Comparison of ENCODE assay signal across 26 cellular contexts in genomic region chr16:86314402-86315025, GRCh38.
"Had no signal": no experiment of that assay in that cellular context is flagged by ENCODE, and none has a peak within 500 bp of the region (broad histone marks: within the 10 kb centered on the region; RNA-seq: fewer than 3 reads in every experiment).

No MANE protein-coding gene starts in this region.

- DNase-seq: activated CD4-positive, alpha-beta memory T cell treated with anti-CD3 and anti-CD28 coated beads, Interleukin-2, amount 10 ng/mL, durations not matched to agents 7 days and 5 days; activated CD4-positive, alpha-beta T cell treated with anti-CD3 and anti-CD28 coated beads for 36 hours; activated CD4-positive, alpha-beta T cell treated with anti-CD3 and anti-CD28 coated beads, Interleukin-2, amount 50 U/mL, for 1 hour; activated naive CD4-positive, alpha-beta T cell; activated T-cell treated with anti-CD3 and anti-CD28 coated beads for 4 hours; activated T-cell treated with anti-CD3 and anti-CD28 coated beads, Interleukin-2, amount 50 U/mL, for 48 hours; caudate nucleus; NCI-H1092 treated with DMSO at 0.1 percent for 48 hours; NCI-H1417 treated with DMSO at 0.1 percent for 48 hours; NCI-H1694; NCI-H2029; NCI-H2107; NCI-H345; NCI-H510A; NCI-H526 treated with DMSO at 0.1 percent for 48 hours; NK-92 treated with Interleukin-12 subunit alpha and Interleukin-12 subunit beta, amount 100 ng/mL, for 24 hours; SHP77 treated with DMSO at 0.1 percent for 48 hours; T-cell; T-helper 2 cell; T1000; WERI-Rb-1 had no signal

- H3K4me1 Mint-ChIP-seq: activated CD4-positive, alpha-beta memory T cell treated with anti-CD3 and anti-CD28 coated beads, Interleukin-2, amount 10 ng/mL, durations not matched to agents 7 days and 5 days; activated CD4-positive, alpha-beta T cell treated with anti-CD3 and anti-CD28 coated beads for 36 hours; activated naive CD4-positive, alpha-beta T cell treated with anti-CD3 and anti-CD28 coated beads, Interleukin-2, amount 50 U/mL, for 24 hours; T-cell had no signal

- H3K27me3 Mint-ChIP-seq: activated CD4-positive, alpha-beta memory T cell treated with anti-CD3 and anti-CD28 coated beads, Interleukin-2, amount 10 ng/mL, durations not matched to agents 7 days and 5 days had no signal

- H3K4me2 ChIP-seq: KMS-11 had no signal

- H3K4me3 Mint-ChIP-seq: activated CD4-positive, alpha-beta memory T cell treated with anti-CD3 and anti-CD28 coated beads, Interleukin-2, amount 10 ng/mL, durations not matched to agents 7 days and 5 days; activated CD4-positive, alpha-beta T cell treated with anti-CD3 and anti-CD28 coated beads for 36 hours; activated naive CD4-positive, alpha-beta T cell treated with anti-CD3 and anti-CD28 coated beads, Interleukin-2, amount 50 U/mL, for 24 hours; T-cell had no signal

- H3K4me3 ChIP-seq: breast epithelium had no signal

- H3K9me3 Mint-ChIP-seq: activated CD4-positive, alpha-beta memory T cell treated with anti-CD3 and anti-CD28 coated beads, Interleukin-2, amount 10 ng/mL, durations not matched to agents 7 days and 5 days; activated naive CD4-positive, alpha-beta T cell treated with anti-CD3 and anti-CD28 coated beads, Interleukin-2, amount 50 U/mL, for 24 hours; activated T-helper 2 cell treated with anti-CD3 and anti-CD28 coated beads, Interferon-gamma antibody, Interleukin-2, Interleukin-4, amounts not matched to agents 10 μg/mL and 5 μg/mL and 100 μg/mL, durations not matched to agents 14 hours and 24 hours and 36 hours; T-cell had no signal

- H3K36me3 ChIP-seq: breast epithelium, WERI-Rb-1 had no signal

- H3K27ac ChIP-seq: breast epithelium, KMS-11, WERI-Rb-1 had no signal

- ATAC-seq: activated CD4-positive, alpha-beta T cell treated with anti-CD3 and anti-CD28 coated beads for 36 hours; T-cell had no signal

- H3K36me3 Mint-ChIP-seq: activated naive CD4-positive, alpha-beta T cell treated with anti-CD3 and anti-CD28 coated beads, Interleukin-2, amount 50 U/mL, for 24 hours; T-cell had no signal

- H3K4me1 ChIP-seq: breast epithelium had no signal

- H3K9me3 ChIP-seq: breast epithelium had no signal

- FAIRE-seq: RCC 7860 had no signal

- H3K9ac ChIP-seq: KMS-11 had no signal

- H3K27ac Mint-ChIP-seq: activated CD4-positive, alpha-beta memory T cell treated with anti-CD3 and anti-CD28 coated beads, Interleukin-2, amount 10 ng/mL, durations not matched to agents 7 days and 5 days; activated CD4-positive, alpha-beta T cell treated with anti-CD3 and anti-CD28 coated beads for 36 hours; activated naive CD4-positive, alpha-beta T cell treated with anti-CD3 and anti-CD28 coated beads, Interleukin-2, amount 50 U/mL, for 24 hours; activated T-helper 2 cell treated with anti-CD3 and anti-CD28 coated beads, Interferon-gamma antibody, Interleukin-2, Interleukin-4, amounts not matched to agents 10 μg/mL and 5 μg/mL and 100 μg/mL, durations not matched to agents 14 hours and 24 hours and 36 hours; T-cell had no signal
